Comparison of ENCODE assay signal across 27 cellular contexts in genomic region chr2:112153501-112153900, GRCh38. TPM values are rescaled to one million over a fixed set of nuclear protein-coding genes. Genes with fewer than 3 reads are reported as not detected.
DNase-seq lines count a peak whose midpoint lies in the region; ATAC-seq and TF ChIP-seq lines count a peak whose summit lies in the region.
"Had no signal": no experiment of that assay in that cellular context is flagged by ENCODE, and none has a peak within 500 bp of the region (broad histone marks: within the 10 kb centered on the region; RNA-seq: fewer than 3 reads in every experiment).

No MANE protein-coding gene starts in this region.

- TF ChIP-seq CTCF in osteoblast (IDR thresholded peaks at IDR 0.05; ENCODE audit: extremely low read depth, low read depth, low read length), result no peak

- no peaks in the 10 kb centered on the region for H3K36me3 ChIP-seq in osteoblast (ENCODE audit: insufficient read depth, low read length)

- H3K79me2 ChIP-seq in osteoblast (ENCODE audit: insufficient read depth, low read length), result peaks cover 3% of the 10 kb centered on the region

- no peak for ATAC-seq in activated CD8-positive, alpha-beta memory T cell treated with anti-CD3 and anti-CD28 coated beads, Interleukin-2, amount 10 ng/mL, durations not matched to agents 7 days and 5 days
- ATAC-seq: effector memory CD8-positive, alpha-beta T cell; GM12878; left colon; right cardiac atrium had no signal

- H3K36me3 Mint-ChIP-seq in activated CD8-positive, alpha-beta memory T cell treated with anti-CD3 and anti-CD28 coated beads, Interleukin-2, amount 10 ng/mL, durations not matched to agents 7 days and 5 days, result no peaks in the 10 kb centered on the region
- H3K36me3 Mint-ChIP-seq in activated CD4-positive, alpha-beta memory T cell treated with anti-CD3 and anti-CD28 coated beads for 36 hours, result no peaks in the 10 kb centered on the region
- H3K36me3 Mint-ChIP-seq: immature natural killer cell; stimulated activated naive B cell treated with anti-CD40 and anti-IgM and Interleukin-4, amounts not matched to agents 10 μg/mL and 1 μg/mL and 100 μg/mL, for 72 hours had no signal

- no peaks in the 10 kb centered on the region for H3K27me3 Mint-ChIP-seq in activated CD8-positive, alpha-beta memory T cell treated with anti-CD3 and anti-CD28 coated beads, Interleukin-2, amount 10 ng/mL, durations not matched to agents 7 days and 5 days
- H3K27me3 Mint-ChIP-seq in activated CD4-positive, alpha-beta memory T cell treated with anti-CD3 and anti-CD28 coated beads for 36 hours, result no peaks in the 10 kb centered on the region
- H3K27me3 Mint-ChIP-seq: stimulated activated naive B cell treated with anti-CD40 and anti-IgM and Interleukin-4, amounts not matched to agents 10 μg/mL and 1 μg/mL and 100 μg/mL, for 72 hours had no signal

- H4K20me1 ChIP-seq in osteoblast (ENCODE audit: insufficient read depth, low read length), result no peaks in the 10 kb centered on the region

- no peaks in the 10 kb centered on the region for H3K9me3 ChIP-seq in osteoblast (ENCODE audit: low read depth, low read length)
- H3K9me3 ChIP-seq: testis had no signal

- H3K27me3 ChIP-seq in osteoblast (ENCODE audit: insufficient read depth, low read length), result no peaks in the 10 kb centered on the region
- H3K27me3 ChIP-seq: testis had no signal

- intact Hi-C loops in activated CD4-positive, alpha-beta memory T cell treated with anti-CD3 and anti-CD28 coated beads for 36 hours (cut with micrococcal nuclease), result no loop called here

- CTCF ChIA-PET in activated CD8-positive, alpha-beta memory T cell treated with anti-CD3 and anti-CD28 coated beads, Interleukin-2, amount 10 ng/mL, durations not matched to agents 7 days and 5 days (lab: Charles Lee), result no interaction called here
- CTCF ChIA-PET in activated CD4-positive, alpha-beta memory T cell treated with anti-CD3 and anti-CD28 coated beads for 36 hours (lab: Charles Lee), result no interaction called here

- H3K4me2 ChIP-seq in osteoblast (ENCODE audit: insufficient read depth, low read length), result no peak overlapping the region
- H3K4me2 ChIP-seq: KMS-11 had no signal

- H3K27ac Mint-ChIP-seq in activated CD8-positive, alpha-beta memory T cell treated with anti-CD3 and anti-CD28 coated beads, Interleukin-2, amount 10 ng/mL, durations not matched to agents 7 days and 5 days, result no peak overlapping the region
- H3K27ac Mint-ChIP-seq in activated CD4-positive, alpha-beta memory T cell treated with anti-CD3 and anti-CD28 coated beads for 36 hours, result peak overlapping the region; percentile 40
- H3K27ac Mint-ChIP-seq: activated naive CD8-positive, alpha-beta T cell treated with anti-CD3 and anti-CD28 coated beads for 36 hours; immature natural killer cell; stimulated activated naive B cell treated with anti-CD40 and anti-IgM and Interleukin-4, amounts not matched to agents 10 μg/mL and 1 μg/mL and 100 μg/mL, for 72 hours had no signal

- peak; percentile 27 for DNase-seq in activated CD8-positive, alpha-beta memory T cell treated with anti-CD3 and anti-CD28 coated beads, Interleukin-2, amount 10 ng/mL, durations not matched to agents 7 days and 5 days
- DNase-seq in activated CD8-positive, alpha-beta memory T cell treated with anti-CD3 and anti-CD28 coated beads, Interleukin-2, amount 50 U/mL, for 48 hours, result no peak
- DNase-seq in activated CD4-positive, alpha-beta memory T cell treated with anti-CD3 and anti-CD28 coated beads for 36 hours, result peak; percentile 7
- no peak for DNase-seq in osteoblast (ENCODE audit: insufficient read length, low spot score, missing footprints)
- DNase-seq in ecto neural progenitor cell (ENCODE audit: low spot score), result no peak
- no peak for DNase-seq in AG08395 (ENCODE audit: low spot score)
- no peak for DNase-seq in GM19240 (ENCODE audit: insufficient read length, low spot score)
- DNase-seq: activated CD4-positive, alpha-beta T cell treated with anti-CD3 and anti-CD28 coated beads, Interleukin-2, amount 50 U/mL, for 4 hours; activated CD4-positive, CD25-positive, alpha-beta regulatory T cell; activated naive CD8-positive, alpha-beta T cell treated with anti-CD3 and anti-CD28 coated beads for 36 hours; AML-193; effector memory CD8-positive, alpha-beta T cell; H7; immature natural killer cell; left colon; mesendoderm; NCI-H1417 treated with DMSO at 0.1 percent for 48 hours; NCI-H2029 treated with DMSO at 0.1 percent for 48 hours; NCI-H524 treated with DMSO at 0.1 percent for 48 hours; right cardiac atrium; stimulated activated naive B cell treated with anti-CD40 and anti-IgM and Interleukin-4, amounts not matched to agents 10 μg/mL and 1 μg/mL and 100 μg/mL, for 72 hours; T-helper 1 cell had no signal

- H3K27ac ChIP-seq in osteoblast (ENCODE audit: low read depth, low read length), result peak overlapping the region; percentile 98
- H3K27ac ChIP-seq in temporal lobe (ENCODE audit: low read depth, low read length), result peak overlapping the region; percentile 50
- H3K27ac ChIP-seq: KMS-11, SK-N-MC, testis had no signal

- H3K4me1 Mint-ChIP-seq in activated CD8-positive, alpha-beta memory T cell treated with anti-CD3 and anti-CD28 coated beads, Interleukin-2, amount 10 ng/mL, durations not matched to agents 7 days and 5 days, result peaks cover 26% of the 10 kb centered on the region
- peaks cover 48% of the 10 kb centered on the region for H3K4me1 Mint-ChIP-seq in activated CD4-positive, alpha-beta memory T cell treated with anti-CD3 and anti-CD28 coated beads for 36 hours (ENCODE audit: low read depth)

- H3K9me3 Mint-ChIP-seq in activated CD8-positive, alpha-beta memory T cell treated with anti-CD3 and anti-CD28 coated beads, Interleukin-2, amount 10 ng/mL, durations not matched to agents 7 days and 5 days (ENCODE audit: low read depth), result no peaks in the 10 kb centered on the region
- H3K9me3 Mint-ChIP-seq in activated CD4-positive, alpha-beta memory T cell treated with anti-CD3 and anti-CD28 coated beads for 36 hours, result no peaks in the 10 kb centered on the region
- H3K9me3 Mint-ChIP-seq: activated naive CD8-positive, alpha-beta T cell treated with anti-CD3 and anti-CD28 coated beads for 36 hours; effector memory CD8-positive, alpha-beta T cell; immature natural killer cell; stimulated activated naive B cell treated with anti-CD40 and anti-IgM and Interleukin-4, amounts not matched to agents 10 μg/mL and 1 μg/mL and 100 μg/mL, for 72 hours had no signal

- peaks cover 69% of the 10 kb centered on the region for H3K4me1 ChIP-seq in osteoblast (ENCODE audit: insufficient read depth, low read length)
- H3K4me1 ChIP-seq: testis had no signal

- H3K4me3 ChIP-seq in osteoblast (ENCODE audit: insufficient read depth, low read length), result no peak overlapping the region
- H3K4me3 ChIP-seq: GM12878, SK-N-MC, testis had no signal

- no peak overlapping the region for H2AFZ ChIP-seq in osteoblast (ENCODE audit: low read length)

- no peak overlapping the region for H3K4me3 Mint-ChIP-seq in activated CD8-positive, alpha-beta memory T cell treated with anti-CD3 and anti-CD28 coated beads, Interleukin-2, amount 10 ng/mL, durations not matched to agents 7 days and 5 days
- no peak overlapping the region for H3K4me3 Mint-ChIP-seq in activated CD4-positive, alpha-beta memory T cell treated with anti-CD3 and anti-CD28 coated beads for 36 hours
- H3K4me3 Mint-ChIP-seq: activated naive CD8-positive, alpha-beta T cell treated with anti-CD3 and anti-CD28 coated beads for 36 hours; effector memory CD8-positive, alpha-beta T cell; immature natural killer cell; stimulated activated naive B cell treated with anti-CD40 and anti-IgM and Interleukin-4, amounts not matched to agents 10 μg/mL and 1 μg/mL and 100 μg/mL, for 72 hours had no signal

- POLR2A ChIA-PET in activated CD4-positive, alpha-beta memory T cell treated with anti-CD3 and anti-CD28 coated beads for 36 hours (lab: Charles Lee), result no interaction called here

RNA-seq across cellular contexts. Expression of gene FBLN7, which starts 15.3 kb away (rescaled TPM):
- under 1 TPM; 0.26 to 0.63 TPM for total RNA-seq in activated CD8-positive, alpha-beta memory T cell treated with anti-CD3 and anti-CD28 coated beads, Interleukin-2, amount 10 ng/mL, durations not matched to agents 7 days and 5 days
- 10 to 100 TPM; 38.9 to 40.2 TPM for total RNA-seq in activated CD4-positive, alpha-beta memory T cell treated with anti-CD3 and anti-CD28 coated beads for 36 hours
- total RNA-seq in osteoblast (5.3 and 5.8 TPM in 2 replicates), temporal lobe (2.5 TPM)

Comparison
In these comparisons a context has a peak if more than half of its experiments do, and no peak if none do; other contexts are left out.
1. DNase-seq: peak in activated CD8-positive, alpha-beta memory T cell treated with anti-CD3 and anti-CD28 coated beads, Interleukin-2, amount 10 ng/mL, durations not matched to agents 7 days and 5 days (single experiment) and activated CD4-positive, alpha-beta memory T cell treated with anti-CD3 and anti-CD28 coated beads for 36 hours (single experiment); none in activated CD8-positive, alpha-beta memory T cell treated with anti-CD3 and anti-CD28 coated beads, Interleukin-2, amount 50 U/mL, for 48 hours (single experiment), osteoblast (single experiment), ecto neural progenitor cell (single experiment), AG08395 (single experiment) and GM19240 (single experiment).